ENCODE assay signal across 1 cellular context in the genomic region with DNA sequence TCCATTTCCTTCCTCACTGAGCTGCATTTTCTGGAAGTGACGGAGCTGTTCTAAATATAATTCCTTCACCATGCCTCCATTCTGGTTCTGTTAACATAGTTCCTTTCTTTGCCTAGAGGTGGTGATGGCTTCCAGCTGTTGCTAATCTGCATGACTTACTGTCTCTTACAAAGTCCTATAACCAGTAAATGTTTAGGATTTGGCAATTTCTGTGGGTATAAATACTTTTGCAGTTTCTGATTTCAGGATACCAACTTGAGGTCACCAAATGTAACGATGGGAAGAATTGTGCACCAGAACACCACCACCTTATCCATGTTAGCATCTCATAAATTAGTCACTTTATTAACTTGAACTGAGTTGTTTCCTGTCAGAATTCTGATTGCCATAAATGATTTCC.
TF ChIP-seq lines count a peak whose summit lies in the region.

No MANE protein-coding gene starts in this region.

TF ChIP-seq in H1, 55 proteins besides CTCF, POLR2A, EP300 and RAD21 (continued from another document):
- TF ChIP-seq CTBP2 (IDR thresholded peaks at IDR 0.05; ENCODE audit: borderline replicate concordance, insufficient read depth, insufficient read length, low read length) (no peak), RBBP5 (IDR thresholded peaks at IDR 0.05; ENCODE audit: borderline replicate concordance, low read depth, low read length) (no peak), KDM4A (IDR thresholded peaks at IDR 0.05; ENCODE audit: low read depth, low read length, severe bottlenecking) (no peak), EZH2 (IDR thresholded peaks at IDR 0.05; ENCODE audit: low read depth, low read length, severe bottlenecking) (no peak), TAF1 (IDR thresholded peaks at IDR 0.05; ENCODE audit: low read depth, low read length) (no peak), TEAD4 (IDR thresholded peaks at IDR 0.05; ENCODE audit: low read depth, low read length) (no peak), HDAC2 (IDR thresholded peaks at IDR 0.05; ENCODE audit: borderline replicate concordance in 1 of 2, low read depth in 2 of 2, low read length in 2 of 2) (no peak), POU5F1 (IDR thresholded peaks at IDR 0.05; ENCODE audit: low read depth, low read length) (no peak), NANOG (IDR thresholded peaks at IDR 0.05; ENCODE audit: insufficient read depth, low read depth, low read length, poor library complexity, severe bottlenecking) (no peak), SUZ12 (IDR thresholded peaks at IDR 0.05; ENCODE audit: low read length) (no peak)
